Comparison of ENCODE assay signal across 8 cellular contexts in the genomic region with DNA sequence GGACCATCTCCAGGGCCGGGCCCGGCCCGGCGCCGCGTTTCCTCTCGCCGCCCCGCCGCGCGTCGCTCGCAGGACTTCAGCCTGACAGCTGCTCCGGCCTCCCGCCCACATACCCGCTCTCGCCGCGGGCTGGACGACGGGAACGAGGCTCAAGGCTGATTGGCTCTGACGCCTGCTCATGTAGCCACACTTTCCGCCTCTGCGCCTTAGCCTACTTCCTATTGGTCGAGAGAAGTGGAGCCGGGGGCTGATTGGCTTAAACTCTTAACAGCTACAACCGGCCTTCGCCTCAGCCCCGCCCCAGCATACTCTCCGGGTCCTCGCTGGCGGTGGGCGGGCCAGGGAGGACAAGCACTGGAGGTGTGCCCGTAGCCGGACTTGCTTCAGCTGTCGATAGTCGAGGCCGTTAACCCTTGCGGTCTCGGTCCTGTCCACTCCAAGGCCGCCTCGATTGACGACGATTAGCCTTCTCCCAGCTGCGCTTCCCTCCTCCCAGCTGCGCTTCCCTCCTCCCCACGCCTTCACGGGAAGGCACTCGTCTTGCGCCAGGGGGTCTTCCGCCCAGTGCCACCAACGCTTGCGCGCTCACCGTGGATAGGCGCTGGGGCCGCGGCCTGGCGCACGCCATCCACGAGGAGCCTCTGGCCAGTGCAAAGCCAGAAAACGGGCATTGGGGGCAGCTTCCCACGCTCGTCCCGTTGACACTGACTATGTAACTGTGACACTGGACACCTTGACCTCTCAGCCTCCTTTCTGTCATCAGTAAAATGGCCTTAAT. TPM values are rescaled to one million over a fixed set of nuclear protein-coding genes. Genes with fewer than 3 reads are reported as not detected.
A peak's percentile ranks its signal among the peaks of the same experiment; 100 is the strongest.
DNase-seq lines count a peak whose midpoint lies in the region; ATAC-seq and TF ChIP-seq lines count a peak whose summit lies in the region.

A gene (minus strand): TSS at position 86 of the 778 bp plus-strand sequence. CDS start 79 bp downstream, at position 7.

- peak within 1 kb of the TSS; percentile 88 for H3K9ac ChIP-seq in mucosa of stomach (ENCODE audit: low read length)

- in situ Hi-C loops in KBM-7 (cut with MboI; ENCODE audit: low pct_unique_long_range_greater_than_20kb, low sequenced_read_pairs): no loop called here

- WGBS in esophagus, 2 donors: 0 to 1% methylated on average over 53 to 67 of the region's 67 CpGs

- H3K27ac ChIP-seq in esophagus (ENCODE audit: low read depth in 2 of 2, low read length in 1 of 2): peak within 1 kb of the TSS; percentile 83 to 86

- H3K4me3 Mint-ChIP-seq in activated T-cell treated with anti-CD3 and anti-CD28 coated beads, Interleukin-2, amount 50 U/mL, for 4 hours: peak within 1 kb of the TSS; percentile 99

- peaks cover 4% of the 10 kb centered on the region in 2 donors for H3K36me3 ChIP-seq in esophagus (ENCODE audit: control insufficient read depth in 2 of 2, insufficient read depth in 2 of 2, low read length in 1 of 2)
- H3K36me3 ChIP-seq in mucosa of stomach (ENCODE audit: control insufficient read depth, insufficient read depth, low read length): peaks cover 4% of the 10 kb centered on the region

- H3K4me3 ChIP-seq in esophagus (ENCODE audit: low read depth in 1 of 2, low read length in 2 of 2) (peak within 1 kb of the TSS; percentile 70 to 85), mucosa of stomach (ENCODE audit: low read length) (peak within 1 kb of the TSS; percentile 79)

- no peaks in the 10 kb centered on the region for H3K27me3 Mint-ChIP-seq in activated T-cell treated with anti-CD3 and anti-CD28 coated beads, Interleukin-2, amount 50 U/mL, for 4 hours (ENCODE audit: low read depth)

- H3K4me1 Mint-ChIP-seq in activated T-cell treated with anti-CD3 and anti-CD28 coated beads, Interleukin-2, amount 50 U/mL, for 4 hours (ENCODE audit: low read depth): peaks cover 36% of the 10 kb centered on the region

- H3K4me1 ChIP-seq in esophagus (ENCODE audit: control insufficient read depth in 2 of 2, insufficient read depth in 2 of 2, low read length in 1 of 2) (peaks cover 0 to 6% of the 10 kb centered on the region in 2 donors), mucosa of stomach (ENCODE audit: control insufficient read depth, insufficient read depth, low read length) (peaks cover 15% of the 10 kb centered on the region)

- peak; percentile 92 for ATAC-seq in GM21717 (IDR thresholded peaks at IDR 0.05; ENCODE audit: unreplicated experiment)
- peak; percentile 83 to 86 for ATAC-seq in activated T-cell treated with anti-CD3 and anti-CD28 coated beads, Interleukin-2, amount 50 U/mL, for 4 hours

- peak; percentile 94 for DNase-seq in DMS153 treated with DMSO at 0.1 percent for 48 hours (lab: John Stamatoyannopoulos, UW; ENCODE audit: unreplicated experiment)
- DNase-seq in KBM-7: peak; percentile 98
- DNase-seq in activated T-cell treated with anti-CD3 and anti-CD28 coated beads, Interleukin-2, amount 50 U/mL, for 4 hours: peak; percentile 88
- DNase-seq in stimulated activated CD8-positive, alpha-beta memory T cell treated with anti-CD3 and anti-CD28 coated beads, Interleukin-7, amount 100 ng/mL, for 1 hour (ENCODE audit: low read depth in 2 of 2): peak; percentile 86

- H3K9me3 Mint-ChIP-seq in activated T-cell treated with anti-CD3 and anti-CD28 coated beads, Interleukin-2, amount 50 U/mL, for 4 hours: no peaks in the 10 kb centered on the region

- no peaks in the 10 kb centered on the region for H3K27me3 ChIP-seq in esophagus (ENCODE audit: control insufficient read depth in 1 of 2, insufficient read depth in 2 of 2, low read length in 2 of 2)
- H3K27me3 ChIP-seq in mucosa of stomach (ENCODE audit: control insufficient read depth, insufficient read depth, low read length): no peaks in the 10 kb centered on the region

- H3K9me3 ChIP-seq in esophagus (ENCODE audit: control insufficient read depth in 2 of 2, insufficient read depth in 1 of 2, low read depth in 1 of 2, low read length in 1 of 2) (no peaks in the 10 kb centered on the region), mucosa of stomach (ENCODE audit: control insufficient read depth, low read length) (no peaks in the 10 kb centered on the region)

- peaks cover 21% of the 10 kb centered on the region for H3K36me3 Mint-ChIP-seq in activated T-cell treated with anti-CD3 and anti-CD28 coated beads, Interleukin-2, amount 50 U/mL, for 4 hours (ENCODE audit: insufficient read depth)

TF ChIP-seq in PFSK-1, 5 proteins besides CTCF, POLR2A, EP300 and RAD21:
- TF ChIP-seq TAF1 (IDR thresholded peaks at IDR 0.05; ENCODE audit: borderline replicate concordance, insufficient read depth, low read length) (no peak), POLR2AphosphoS5 (IDR thresholded peaks at IDR 0.05; ENCODE audit: low read depth, low read length) (peak; percentile 68), SIN3A (IDR thresholded peaks at IDR 0.05; ENCODE audit: borderline replicate concordance, insufficient read depth, low read length) (peak; percentile 63; the same call in 1 of the 2 replicates), FOXP2 (optimal IDR thresholded peaks at IDR 0.05; ENCODE audit: borderline replicate concordance, extremely low read depth, extremely low read length, insufficient read depth) (peak; percentile 59)
- TF ChIP-seq, protein P1, sequence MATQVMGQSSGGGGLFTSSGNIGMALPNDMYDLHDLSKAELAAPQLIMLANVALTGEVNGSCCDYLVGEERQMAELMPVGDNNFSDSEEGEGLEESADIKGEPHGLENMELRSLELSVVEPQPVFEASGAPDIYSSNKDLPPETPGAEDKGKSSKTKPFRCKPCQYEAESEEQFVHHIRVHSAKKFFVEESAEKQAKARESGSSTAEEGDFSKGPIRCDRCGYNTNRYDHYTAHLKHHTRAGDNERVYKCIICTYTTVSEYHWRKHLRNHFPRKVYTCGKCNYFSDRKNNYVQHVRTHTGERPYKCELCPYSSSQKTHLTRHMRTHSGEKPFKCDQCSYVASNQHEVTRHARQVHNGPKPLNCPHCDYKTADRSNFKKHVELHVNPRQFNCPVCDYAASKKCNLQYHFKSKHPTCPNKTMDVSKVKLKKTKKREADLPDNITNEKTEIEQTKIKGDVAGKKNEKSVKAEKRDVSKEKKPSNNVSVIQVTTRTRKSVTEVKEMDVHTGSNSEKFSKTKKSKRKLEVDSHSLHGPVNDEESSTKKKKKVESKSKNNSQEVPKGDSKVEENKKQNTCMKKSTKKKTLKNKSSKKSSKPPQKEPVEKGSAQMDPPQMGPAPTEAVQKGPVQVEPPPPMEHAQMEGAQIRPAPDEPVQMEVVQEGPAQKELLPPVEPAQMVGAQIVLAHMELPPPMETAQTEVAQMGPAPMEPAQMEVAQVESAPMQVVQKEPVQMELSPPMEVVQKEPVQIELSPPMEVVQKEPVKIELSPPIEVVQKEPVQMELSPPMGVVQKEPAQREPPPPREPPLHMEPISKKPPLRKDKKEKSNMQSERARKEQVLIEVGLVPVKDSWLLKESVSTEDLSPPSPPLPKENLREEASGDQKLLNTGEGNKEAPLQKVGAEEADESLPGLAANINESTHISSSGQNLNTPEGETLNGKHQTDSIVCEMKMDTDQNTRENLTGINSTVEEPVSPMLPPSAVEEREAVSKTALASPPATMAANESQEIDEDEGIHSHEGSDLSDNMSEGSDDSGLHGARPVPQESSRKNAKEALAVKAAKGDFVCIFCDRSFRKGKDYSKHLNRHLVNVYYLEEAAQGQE (IDR thresholded peaks at IDR 0.05; ENCODE audit: insufficient read depth in 1 of 2, low read depth in 2 of 2, low read length in 2 of 2): no peak

RNA-seq across cellular contexts. Expression of the gene that starts here (rescaled TPM):
- 27.9 TPM for polyA plus RNA-seq in PFSK-1 (2012; ENCODE audit: insufficient read length, low read depth)
- 10 to 100 TPM; 29.5 to 32.3 (median 30.5) TPM for total RNA-seq in activated T-cell treated with anti-CD3 and anti-CD28 coated beads, Interleukin-2, amount 50 U/mL, for 4 hours
- 10 to 100 TPM; 21.4 to 22.5 TPM for polyA plus RNA-seq in esophagus

Comparison
In these comparisons a context has a peak if more than half of its experiments do, and no peak if none do; other contexts are left out.
1. Peak in every context shown above with its lines: DNase-seq, ATAC-seq, H3K4me3 ChIP-seq and H3K27ac ChIP-seq.